In the genomic region with DNA sequence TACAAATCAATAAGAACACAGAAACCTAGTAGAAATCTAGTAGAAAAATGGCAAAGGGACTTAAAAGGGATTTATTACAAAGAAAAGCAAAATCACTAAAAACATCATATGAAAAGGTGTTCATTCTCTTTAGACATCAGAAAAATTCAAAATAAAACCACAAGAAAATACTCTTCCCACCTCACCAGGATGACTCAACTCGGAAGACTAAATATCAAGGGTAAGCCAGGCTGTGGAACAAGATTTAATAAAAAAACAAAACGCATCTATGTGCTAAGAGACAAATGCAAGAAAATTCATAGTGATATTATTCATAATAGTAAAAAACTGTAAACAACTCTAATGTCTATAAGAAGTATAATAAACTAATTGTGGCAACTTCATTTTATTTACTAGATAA, we compare ENCODE assay signal across 23 cellular contexts.
DNase-seq lines count a peak whose midpoint lies in the region; ATAC-seq and TF ChIP-seq lines count a peak whose summit lies in the region.
"Had no signal": no experiment of that assay in that cellular context is flagged by ENCODE, and none has a peak within 500 bp of the region (broad histone marks: within the 10 kb centered on the region; RNA-seq: fewer than 3 reads in every experiment).

No MANE protein-coding gene starts in this region.

- H3K9me3 ChIP-seq in PC-3 (ENCODE audit: low read length) = no peaks in the 10 kb centered on the region
- H3K9me3 ChIP-seq in subcutaneous abdominal adipose tissue (ENCODE audit: control insufficient read depth in 5 of 5, low read length in 5 of 5) = no peaks in the 10 kb centered on the region
- H3K9me3 ChIP-seq: BE2C, BLaER1 had no signal

- POLR2A ChIA-PET in PC-3 (lab: Charles Lee; ENCODE audit: unreplicated experiment) = no interaction called here

- H3K27me3 ChIP-seq in PC-3 (ENCODE audit: low read length) (no peaks in the 10 kb centered on the region), subcutaneous abdominal adipose tissue (ENCODE audit: control insufficient read depth in 5 of 5, insufficient read depth in 4 of 5, low read length in 5 of 5) (no peaks in the 10 kb centered on the region)
- H3K27me3 ChIP-seq: BE2C, BLaER1 had no signal

- no peaks in the 10 kb centered on the region for H3K9me3 Mint-ChIP-seq in nephron progenitor cell
- H3K9me3 Mint-ChIP-seq: CD4-positive, alpha-beta memory T cell; CD4-positive, CD25-positive, alpha-beta regulatory T cell; CD8-positive, alpha-beta memory T cell had no signal

- H3F3A ChIP-seq in PC-3 (ENCODE audit: low read length, unreplicated experiment) = peaks cover 4% of the 10 kb centered on the region

- H3K4me2 ChIP-seq in PC-3 (ENCODE audit: low read length) = peak overlapping the region; percentile 71
- H3K4me2 ChIP-seq: BLaER1 had no signal

- no peak overlapping the region for H3K27ac Mint-ChIP-seq in nephron progenitor cell
- H3K27ac Mint-ChIP-seq: CD14-positive monocyte; CD4-positive, alpha-beta memory T cell; CD4-positive, CD25-positive, alpha-beta regulatory T cell; CD8-positive, alpha-beta memory T cell had no signal

- H4K20me1 ChIP-seq in PC-3 (ENCODE audit: low read length) = no peaks in the 10 kb centered on the region
- H4K20me1 ChIP-seq: BLaER1 had no signal

- H3K9me2 ChIP-seq in PC-3 (replicated peaks; ENCODE audit: low read length) = no peaks in the 10 kb centered on the region

- peaks cover 31% of the 10 kb centered on the region for H3K4me1 ChIP-seq in PC-3 (ENCODE audit: insufficient read depth, low read length)
- peaks cover 0 to 43% (median 21%) of the 10 kb centered on the region in 5 donors for H3K4me1 ChIP-seq in subcutaneous abdominal adipose tissue (ENCODE audit: control insufficient read depth in 5 of 5, insufficient read depth in 5 of 5, low read length in 5 of 5)
- H3K4me1 ChIP-seq: BE2C, BLaER1 had no signal

- no peaks in the 10 kb centered on the region for H3K36me3 Mint-ChIP-seq in nephron progenitor cell (ENCODE audit: low read depth)
- H3K36me3 Mint-ChIP-seq: CD14-positive monocyte; CD4-positive, alpha-beta memory T cell; CD4-positive, CD25-positive, alpha-beta regulatory T cell; CD8-positive, alpha-beta memory T cell had no signal

- BruUV-seq in PC-3 (replicated peaks; lab: Mats Ljungman, UMichigan) = no TSS peak

- CTCF ChIA-PET in PC-3 (lab: Charles Lee) = no interaction called here

- DNase-seq in M059J (ENCODE audit: low read depth) = peak; percentile 12
- peak; percentile 65 for DNase-seq in PC-3
- no peak for DNase-seq in nephron progenitor cell
- DNase-seq: 8988T; ACHN; BE2C; C1 segment of cervical spinal cord; CD4-positive, alpha-beta memory T cell; CD4-positive, CD25-positive, alpha-beta regulatory T cell; CD8-positive, alpha-beta memory T cell; COR-L47; DMS 273 treated with DMSO at 0.1 percent for 48 hours; DMS153; DMS53; DMS79; DND-41; EL; GDM1 had no signal

- intact Hi-C loops in PC-3 (cut with micrococcal nuclease) = loop anchor here (1.0 to 5.0 kb wide), 4 partner anchors 61 to 181 kb away; a partner anchor contains a TSS

- peak overlapping the region; percentile 23; the same call in 1 of the 2 replicates for H3K4me3 ChIP-seq in PC-3 (ENCODE audit: low read length)
- H3K4me3 ChIP-seq in subcutaneous abdominal adipose tissue (ENCODE audit: low read depth in 1 of 5, low read length in 5 of 5) = no peak overlapping the region
- H3K4me3 ChIP-seq: BLaER1, GM12878 had no signal

- TF ChIP-seq CTCF in PC-3 (conservative IDR thresholded peaks at IDR 0.05; ENCODE audit: low read depth, low read length) (no peak), nephron progenitor cell (IDR thresholded peaks at IDR 0.05) (no peak)

- no peaks in the 10 kb centered on the region for H3K4me1 Mint-ChIP-seq in nephron progenitor cell
- H3K4me1 Mint-ChIP-seq: CD14-positive monocyte; CD4-positive, alpha-beta memory T cell; CD4-positive, CD25-positive, alpha-beta regulatory T cell; CD8-positive, alpha-beta memory T cell had no signal

- H2AFZ ChIP-seq in PC-3 (ENCODE audit: low read length) = no peak overlapping the region

- no peaks in the 10 kb centered on the region for H3K79me2 ChIP-seq in PC-3 (ENCODE audit: low read length)

- H3K36me3 ChIP-seq in PC-3 (ENCODE audit: low read depth, low read length) = no peaks in the 10 kb centered on the region
- H3K36me3 ChIP-seq in subcutaneous abdominal adipose tissue (ENCODE audit: control insufficient read depth in 5 of 5, insufficient read depth in 5 of 5, low read length in 5 of 5) = no peaks in the 10 kb centered on the region
- H3K36me3 ChIP-seq: BE2C, BLaER1 had no signal

- no peak overlapping the region for H3K4me3 Mint-ChIP-seq in nephron progenitor cell
- H3K4me3 Mint-ChIP-seq: CD14-positive monocyte; CD4-positive, alpha-beta memory T cell; CD4-positive, CD25-positive, alpha-beta regulatory T cell; CD8-positive, alpha-beta memory T cell had no signal

- H3K27ac ChIP-seq in PC-3 (ENCODE audit: low read length) (peak overlapping the region; percentile 92), subcutaneous abdominal adipose tissue (ENCODE audit: low read depth, low read length) (peak overlapping the region; percentile 89)
- H3K27ac ChIP-seq: BLaER1 had no signal

- peak; percentile 65 for ATAC-seq in PC-3
- no peak for ATAC-seq in GM18873 (IDR thresholded peaks at IDR 0.05; ENCODE audit: low FRiP score, unreplicated experiment)
- ATAC-seq: GM12878 had no signal

- no peaks in the 10 kb centered on the region for H3K27me3 Mint-ChIP-seq in nephron progenitor cell (ENCODE audit: low read depth, poor library complexity)
- H3K27me3 Mint-ChIP-seq: CD4-positive, CD25-positive, alpha-beta regulatory T cell had no signal

- peak overlapping the region; percentile 54 for H3K9ac ChIP-seq in PC-3 (ENCODE audit: low read length)
- H3K9ac ChIP-seq in subcutaneous abdominal adipose tissue (ENCODE audit: low read length in 5 of 5) = no peak overlapping the region
- H3K9ac ChIP-seq: BLaER1 had no signal
